2 cellular contexts compared by ENCODE assay signal in the genomic region with DNA sequence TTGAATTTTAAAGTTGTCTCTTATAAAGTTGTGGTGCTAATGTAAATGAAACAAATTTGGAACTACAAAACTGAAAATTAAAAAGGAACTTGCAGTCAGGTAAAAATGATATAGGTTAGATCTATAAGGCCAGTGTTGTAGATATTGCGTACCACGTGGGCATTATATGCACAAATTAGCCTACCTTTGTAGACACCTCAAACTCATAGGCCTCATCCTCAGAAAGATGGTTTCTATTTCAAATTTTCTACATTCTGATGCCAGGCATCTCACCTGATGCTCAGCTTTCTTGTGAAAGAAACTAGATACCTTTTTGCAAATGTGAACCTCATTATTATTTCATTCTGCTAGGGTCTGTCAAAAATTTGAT.
TF ChIP-seq lines count a peak whose summit lies in the region.

No MANE protein-coding gene starts in this region.

TF ChIP-seq in SK-N-SH treated with all-trans-retinoic acid at 6 μM for 48 hours, 23 proteins besides CTCF, POLR2A, EP300 and RAD21 (continued from another document):
- TF ChIP-seq, protein P1, sequence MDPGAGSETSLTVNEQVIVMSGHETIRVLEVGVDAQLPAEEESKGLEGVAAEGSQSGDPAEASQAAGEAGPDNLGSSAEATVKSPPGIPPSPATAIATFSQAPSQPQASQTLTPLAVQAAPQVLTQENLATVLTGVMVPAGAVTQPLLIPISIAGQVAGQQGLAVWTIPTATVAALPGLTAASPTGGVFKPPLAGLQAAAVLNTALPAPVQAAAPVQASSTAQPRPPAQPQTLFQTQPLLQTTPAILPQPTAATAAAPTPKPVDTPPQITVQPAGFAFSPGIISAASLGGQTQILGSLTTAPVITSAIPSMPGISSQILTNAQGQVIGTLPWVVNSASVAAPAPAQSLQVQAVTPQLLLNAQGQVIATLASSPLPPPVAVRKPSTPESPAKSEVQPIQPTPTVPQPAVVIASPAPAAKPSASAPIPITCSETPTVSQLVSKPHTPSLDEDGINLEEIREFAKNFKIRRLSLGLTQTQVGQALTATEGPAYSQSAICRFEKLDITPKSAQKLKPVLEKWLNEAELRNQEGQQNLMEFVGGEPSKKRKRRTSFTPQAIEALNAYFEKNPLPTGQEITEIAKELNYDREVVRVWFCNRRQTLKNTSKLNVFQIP (CRISPR knock-in tag; IDR thresholded peaks at IDR 0.05; ENCODE audit: borderline replicate concordance, low read depth): no peak
- TF ChIP-seq, protein P2, sequence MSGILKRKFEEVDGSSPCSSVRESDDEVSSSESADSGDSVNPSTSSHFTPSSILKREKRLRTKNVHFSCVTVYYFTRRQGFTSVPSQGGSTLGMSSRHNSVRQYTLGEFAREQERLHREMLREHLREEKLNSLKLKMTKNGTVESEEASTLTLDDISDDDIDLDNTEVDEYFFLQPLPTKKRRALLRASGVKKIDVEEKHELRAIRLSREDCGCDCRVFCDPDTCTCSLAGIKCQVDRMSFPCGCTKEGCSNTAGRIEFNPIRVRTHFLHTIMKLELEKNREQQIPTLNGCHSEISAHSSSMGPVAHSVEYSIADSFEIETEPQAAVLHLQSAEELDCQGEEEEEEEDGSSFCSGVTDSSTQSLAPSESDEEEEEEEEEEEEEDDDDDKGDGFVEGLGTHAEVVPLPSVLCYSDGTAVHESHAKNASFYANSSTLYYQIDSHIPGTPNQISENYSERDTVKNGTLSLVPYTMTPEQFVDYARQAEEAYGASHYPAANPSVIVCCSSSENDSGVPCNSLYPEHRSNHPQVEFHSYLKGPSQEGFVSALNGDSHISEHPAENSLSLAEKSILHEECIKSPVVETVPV (CRISPR knock-in tag; IDR thresholded peaks at IDR 0.05): no peak
- TF ChIP-seq, protein P3, sequence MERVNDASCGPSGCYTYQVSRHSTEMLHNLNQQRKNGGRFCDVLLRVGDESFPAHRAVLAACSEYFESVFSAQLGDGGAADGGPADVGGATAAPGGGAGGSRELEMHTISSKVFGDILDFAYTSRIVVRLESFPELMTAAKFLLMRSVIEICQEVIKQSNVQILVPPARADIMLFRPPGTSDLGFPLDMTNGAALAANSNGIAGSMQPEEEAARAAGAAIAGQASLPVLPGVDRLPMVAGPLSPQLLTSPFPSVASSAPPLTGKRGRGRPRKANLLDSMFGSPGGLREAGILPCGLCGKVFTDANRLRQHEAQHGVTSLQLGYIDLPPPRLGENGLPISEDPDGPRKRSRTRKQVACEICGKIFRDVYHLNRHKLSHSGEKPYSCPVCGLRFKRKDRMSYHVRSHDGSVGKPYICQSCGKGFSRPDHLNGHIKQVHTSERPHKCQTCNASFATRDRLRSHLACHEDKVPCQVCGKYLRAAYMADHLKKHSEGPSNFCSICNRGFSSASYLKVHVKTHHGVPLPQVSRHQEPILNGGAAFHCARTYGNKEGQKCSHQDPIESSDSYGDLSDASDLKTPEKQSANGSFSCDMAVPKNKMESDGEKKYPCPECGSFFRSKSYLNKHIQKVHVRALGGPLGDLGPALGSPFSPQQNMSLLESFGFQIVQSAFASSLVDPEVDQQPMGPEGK (CRISPR knock-in tag; IDR thresholded peaks at IDR 0.05; ENCODE audit: borderline replicate concordance): no peak
- TF ChIP-seq ZNF565 (CRISPR knock-in tag; conservative IDR thresholded peaks at IDR 0.05; ENCODE audit: low read depth): no peak
- no peak for TF ChIP-seq TCF4 (CRISPR knock-in tag; IDR thresholded peaks at IDR 0.05; ENCODE audit: borderline replicate concordance)
TF ChIP-seq in SK-N-SH treated with all-trans-retinoic acid at 6 μM for 48 hours: peak in this region for 0.

TF ChIP-seq in SK-N-SH, 30 proteins besides CTCF, POLR2A, EP300 and RAD21 (continued from another document):
- TF ChIP-seq, protein P4, sequence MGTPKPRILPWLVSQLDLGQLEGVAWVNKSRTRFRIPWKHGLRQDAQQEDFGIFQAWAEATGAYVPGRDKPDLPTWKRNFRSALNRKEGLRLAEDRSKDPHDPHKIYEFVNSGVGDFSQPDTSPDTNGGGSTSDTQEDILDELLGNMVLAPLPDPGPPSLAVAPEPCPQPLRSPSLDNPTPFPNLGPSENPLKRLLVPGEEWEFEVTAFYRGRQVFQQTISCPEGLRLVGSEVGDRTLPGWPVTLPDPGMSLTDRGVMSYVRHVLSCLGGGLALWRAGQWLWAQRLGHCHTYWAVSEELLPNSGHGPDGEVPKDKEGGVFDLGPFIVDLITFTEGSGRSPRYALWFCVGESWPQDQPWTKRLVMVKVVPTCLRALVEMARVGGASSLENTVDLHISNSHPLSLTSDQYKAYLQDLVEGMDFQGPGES (IDR thresholded peaks at IDR 0.05; ENCODE audit: low read depth, low read length): no peak
- TF ChIP-seq GATA2 (CRISPR knock-in tag; IDR thresholded peaks at IDR 0.05) (no peak), FOXJ3 (CRISPR knock-in tag; IDR thresholded peaks at IDR 0.05) (no peak), NRF1 (IDR thresholded peaks at IDR 0.05; ENCODE audit: low read depth, low read length) (no peak), JUND (IDR thresholded peaks at IDR 0.05) (no peak), SMC3 (IDR thresholded peaks at IDR 0.05; ENCODE audit: low read depth, low read length) (no peak), TEAD4 (IDR thresholded peaks at IDR 0.05; ENCODE audit: borderline replicate concordance, insufficient read depth) (no peak)
TF ChIP-seq in SK-N-SH: peak in this region for 0.
